In genomic region chr3:14621093-14621492, GRCh38 we compare ENCODE assay signal across 31 cellular contexts. TPM values are rescaled to one million over a fixed set of nuclear protein-coding genes. Genes with fewer than 3 reads are reported as not detected.
"Had no signal": no experiment of that assay in that cellular context is flagged by ENCODE, and none has a peak within 500 bp of the region (broad histone marks: within the 10 kb centered on the region; RNA-seq: fewer than 3 reads in every experiment).

No MANE protein-coding gene starts in this region.

- H3K36me3 ChIP-seq: left ventricle myocardium inferior, neutrophil, prostate gland, sigmoid colon, spleen, transverse colon, upper lobe of left lung, vagina had no signal

- H3K4me2 ChIP-seq: hepatocyte had no signal

- H2AFZ ChIP-seq: hepatocyte, parathyroid adenoma had no signal

- H3K9me3 ChIP-seq: left ventricle myocardium inferior, mucosa of descending colon, neutrophil, prostate gland, sigmoid colon, spleen, transverse colon, upper lobe of left lung, vagina had no signal

- H3K36me3 Mint-ChIP-seq: naive thymus-derived CD4-positive, alpha-beta T cell; natural killer cell treated with Interleukin-12 subunit alpha and Interleukin-12 subunit beta and Interleukin-15 and Interleukin-18, amount 100 ng/mL, for 72 hours; stimulated activated effector memory CD8-positive, alpha-beta T cell treated with anti-CD3 and anti-CD28 coated beads, Interleukin-12 subunit alpha, Interleukin-12 subunit beta, amount 100 ng/mL, for 72 hours had no signal

- H3K27ac ChIP-seq: hepatocyte, left ventricle myocardium inferior, neutrophil, parathyroid adenoma, prostate gland, sigmoid colon, spleen, transverse colon, upper lobe of left lung, vagina had no signal

- FAIRE-seq: small intestine had no signal

- H3K9ac ChIP-seq: parathyroid adenoma had no signal

- DNase-seq: left ventricle myocardium inferior; mesendoderm; midbrain; mucosa of descending colon; naive thymus-derived CD4-positive, alpha-beta T cell; occipital lobe; retina; sigmoid colon; small intestine; spleen; stimulated activated CD4-positive, alpha-beta T cell treated with anti-CD3 and anti-CD28 coated beads, Interleukin-4, amount 100 ng/mL, for 24 hours; stimulated activated naive CD4-positive, alpha-beta T cell; substantia nigra; transverse colon; upper lobe of left lung had no signal

- H3K4me1 Mint-ChIP-seq: naive thymus-derived CD4-positive, alpha-beta T cell; stimulated activated effector memory CD8-positive, alpha-beta T cell treated with anti-CD3 and anti-CD28 coated beads, Interleukin-12 subunit alpha, Interleukin-12 subunit beta, amount 100 ng/mL, for 72 hours had no signal

- H3K27ac Mint-ChIP-seq: naive thymus-derived CD4-positive, alpha-beta T cell; natural killer cell treated with Interleukin-12 subunit alpha and Interleukin-12 subunit beta and Interleukin-15 and Interleukin-18, amount 100 ng/mL, for 72 hours; stimulated activated effector memory CD8-positive, alpha-beta T cell treated with anti-CD3 and anti-CD28 coated beads, Interleukin-12 subunit alpha, Interleukin-12 subunit beta, amount 100 ng/mL, for 72 hours; stimulated activated naive CD8-positive, alpha-beta T cell treated with anti-CD3 and anti-CD28 coated beads, Interleukin-15, Interleukin-2, amounts not matched to agents 100 ng/mL and 50 ng/mL, for 24 hours had no signal

- H3K9me3 Mint-ChIP-seq: naive thymus-derived CD4-positive, alpha-beta T cell; natural killer cell treated with Interleukin-12 subunit alpha and Interleukin-12 subunit beta and Interleukin-15 and Interleukin-18, amount 100 ng/mL, for 72 hours; stimulated activated effector memory CD8-positive, alpha-beta T cell treated with anti-CD3 and anti-CD28 coated beads, Interleukin-12 subunit alpha, Interleukin-12 subunit beta, amount 100 ng/mL, for 72 hours; stimulated activated naive CD8-positive, alpha-beta T cell treated with anti-CD3 and anti-CD28 coated beads, Interleukin-15, Interleukin-2, amounts not matched to agents 100 ng/mL and 50 ng/mL, for 24 hours had no signal

- H3K4me3 Mint-ChIP-seq: naive thymus-derived CD4-positive, alpha-beta T cell; natural killer cell treated with Interleukin-12 subunit alpha and Interleukin-12 subunit beta and Interleukin-15 and Interleukin-18, amount 100 ng/mL, for 72 hours; stimulated activated effector memory CD8-positive, alpha-beta T cell treated with anti-CD3 and anti-CD28 coated beads, Interleukin-12 subunit alpha, Interleukin-12 subunit beta, amount 100 ng/mL, for 72 hours; stimulated activated naive CD8-positive, alpha-beta T cell treated with anti-CD3 and anti-CD28 coated beads, Interleukin-15, Interleukin-2, amounts not matched to agents 100 ng/mL and 50 ng/mL, for 24 hours had no signal

- H3K27me3 ChIP-seq: hepatocyte, sigmoid colon, transverse colon, upper lobe of left lung, vagina had no signal

- H3K4me3 ChIP-seq: hepatocyte, left ventricle myocardium inferior, lung, mucosa of descending colon, prostate gland, sigmoid colon, spleen, transverse colon, upper lobe of left lung, vagina had no signal

- H3K79me2 ChIP-seq: hepatocyte, parathyroid adenoma had no signal

- ATAC-seq: mucosa of descending colon; naive thymus-derived CD4-positive, alpha-beta T cell; natural killer cell treated with Interleukin-12 subunit alpha and Interleukin-12 subunit beta and Interleukin-15 and Interleukin-18, amount 100 ng/mL, for 72 hours; right cardiac atrium had no signal

- H3K4me1 ChIP-seq: sigmoid colon, spleen, transverse colon had no signal

RNA-seq across cellular contexts. Expression of gene C3orf20, which starts 53.8 kb away (rescaled TPM):
- total RNA-seq: left ventricle myocardium inferior, lower leg skin, mucosa of descending colon, myocyte, osteocyte, temporal lobe, transverse colon had no signal
- polyA plus RNA-seq: hepatocyte, neural cell, spleen, urinary bladder had no signal
